Comparison of ENCODE assay signal across 12 cellular contexts in the genomic region with DNA sequence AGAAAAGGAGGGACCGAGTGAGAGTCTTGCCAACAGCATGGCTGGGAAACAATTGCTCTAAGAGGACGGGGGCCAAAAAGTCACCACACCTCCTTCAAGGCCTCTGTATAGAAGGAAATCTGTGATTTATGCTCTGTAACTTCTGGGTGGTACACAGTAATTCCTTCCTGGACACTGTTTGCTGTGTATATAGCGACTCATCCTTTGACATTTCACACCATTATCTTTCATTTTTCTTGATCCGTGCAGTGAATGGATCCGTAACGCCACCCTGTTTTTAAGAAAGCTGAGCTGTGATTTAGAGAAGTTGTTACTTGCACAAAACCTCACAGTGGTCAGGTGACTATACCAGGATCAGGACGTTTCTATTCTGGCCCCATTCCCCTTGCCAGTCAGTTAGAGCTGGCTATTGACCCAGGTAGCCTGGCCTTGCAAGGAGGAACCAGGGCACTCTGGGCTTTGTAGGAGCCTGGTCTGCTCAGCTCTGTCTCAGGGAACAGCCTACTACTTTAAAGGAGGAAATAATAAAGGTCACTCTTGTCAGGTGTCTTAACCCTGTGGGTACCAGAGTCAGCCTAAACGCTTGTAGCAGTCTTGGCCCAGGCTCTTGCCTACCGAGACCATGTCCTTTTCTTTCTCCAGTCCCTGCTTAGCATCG.
A peak's percentile ranks its signal among the peaks of the same experiment; 100 is the strongest.
DNase-seq lines count a peak whose midpoint lies in the region; ATAC-seq and TF ChIP-seq lines count a peak whose summit lies in the region.
"Had no signal": no experiment of that assay in that cellular context is flagged by ENCODE, and none has a peak within 500 bp of the region (broad histone marks: within the 10 kb centered on the region; RNA-seq: fewer than 3 reads in every experiment).

No MANE protein-coding gene starts in this region.

- H3K27ac ChIP-seq in breast epithelium: peak overlapping the region; percentile 82 to 87
- H3K27ac ChIP-seq in temporal lobe (ENCODE audit: low read depth, low read length): peak overlapping the region; percentile 29

- H3K27me3 Mint-ChIP-seq in immature natural killer cell (ENCODE audit: low read depth in 3 of 3): peaks cover 0 to 3% (median 0%) of the 10 kb centered on the region in 3 donors

- no peaks in the 10 kb centered on the region for H3K9me3 ChIP-seq in breast epithelium

- no peaks in the 10 kb centered on the region for H3K4me1 Mint-ChIP-seq in immature natural killer cell

- no peaks in the 10 kb centered on the region for H3K36me3 ChIP-seq in breast epithelium

- H3K27me3 ChIP-seq in breast epithelium: no peaks in the 10 kb centered on the region

- no peaks in the 10 kb centered on the region for H3K9me3 Mint-ChIP-seq in immature natural killer cell
- H3K9me3 Mint-ChIP-seq: activated T-cell treated with anti-CD3 and anti-CD28 coated beads, Interleukin-2, amount 50 U/mL, for 4 hours had no signal

- H3K27ac Mint-ChIP-seq in immature natural killer cell: no peak overlapping the region

- intact Hi-C loops in breast epithelium (cut with DNase I; ENCODE audit: low total_unique reads): no loop called here

- H3K36me3 Mint-ChIP-seq in immature natural killer cell: no peaks in the 10 kb centered on the region

- H3K4me3 ChIP-seq in breast epithelium: no peak overlapping the region

- ATAC-seq in left lobe of liver (peak; percentile 43), GM18498 (IDR thresholded peaks at IDR 0.05; ENCODE audit: unreplicated experiment) (no peak), GM19463 (IDR thresholded peaks at IDR 0.05; ENCODE audit: unreplicated experiment) (no peak), HG02938 (IDR thresholded peaks at IDR 0.05; ENCODE audit: unreplicated experiment) (no peak)
- ATAC-seq: activated T-cell treated with anti-CD3 and anti-CD28 coated beads, Interleukin-2, amount 50 U/mL, for 4 hours; stimulated activated naive CD8-positive, alpha-beta T cell treated with anti-CD3 and anti-CD28 coated beads, Interleukin-15, Interleukin-2, amounts not matched to agents 100 U/mL and 50 U/mL, for 24 hours had no signal

- no peak overlapping the region for H3K4me3 Mint-ChIP-seq in immature natural killer cell
- H3K4me3 Mint-ChIP-seq: activated T-cell treated with anti-CD3 and anti-CD28 coated beads, Interleukin-2, amount 50 U/mL, for 4 hours had no signal

- DNase-seq in HT-29 (ENCODE audit: low spot score): peak; percentile 74
- DNase-seq in breast epithelium (ENCODE audit: low spot score in 2 of 2): no peak
- no peak for DNase-seq in left lobe of liver (ENCODE audit: low spot score)
- no peak for DNase-seq in immature natural killer cell
- DNase-seq: activated CD4-positive, CD25-positive, alpha-beta regulatory T cell; activated T-cell treated with anti-CD3 and anti-CD28 coated beads, Interleukin-2, amount 50 U/mL, for 4 hours; NCI-H2107; stimulated activated naive CD8-positive, alpha-beta T cell treated with anti-CD3 and anti-CD28 coated beads, Interleukin-15, Interleukin-2, amounts not matched to agents 100 U/mL and 50 U/mL, for 24 hours had no signal

- TF ChIP-seq POLR2A in breast epithelium (IDR thresholded peaks at IDR 0.05): no peak

- no peak for TF ChIP-seq CTCF in breast epithelium (IDR thresholded peaks at IDR 0.05)

- H3K4me1 ChIP-seq in breast epithelium: peaks cover 0 to 10% of the 10 kb centered on the region in 2 donors
